ENCODE assay signal across 27 cellular contexts in genomic region chr4:102170910-102171309, GRCh38.
"Had no signal": no experiment of that assay in that cellular context is flagged by ENCODE, and none has a peak within 500 bp of the region (broad histone marks: within the 10 kb centered on the region; RNA-seq: fewer than 3 reads in every experiment).

No MANE protein-coding gene starts in this region.

- H3K27ac ChIP-seq: coronary artery, epithelial cell of prostate, esophagus squamous epithelium, gastrocnemius medialis, heart right ventricle, left lung, lower lobe of right lung had no signal

- ATAC-seq: esophagus mucosa, gastrocnemius medialis, heart right ventricle, left cardiac atrium, left lung, left ventricle myocardium superior, lower lobe of right lung, mucosa of descending colon had no signal

- FAIRE-seq: colon, islet of Langerhans, keratinocyte had no signal

- H3K9me3 ChIP-seq: esophagus squamous epithelium, gastrocnemius medialis, heart right ventricle, left lung, lower lobe of right lung, mucosa of descending colon had no signal

- H3K36me3 ChIP-seq: esophagus squamous epithelium, gastrocnemius medialis, heart right ventricle, left lung, lower lobe of right lung had no signal

- H3K27me3 Mint-ChIP-seq: naive B cell had no signal

- DNase-seq: dermis blood vessel endothelial cell; dorsolateral prefrontal cortex; effector CD4-positive, alpha-beta T cell; effector memory CD4-positive, alpha-beta T cell; erythroblast; esophagus squamous epithelium; foreskin fibroblast; foreskin melanocyte; gastrocnemius medialis; glutamatergic neuron; head of caudate nucleus; heart right ventricle; hippocampal formation; left cardiac atrium; left lung; left ventricle myocardium superior; lower lobe of right lung; mesenchymal stem cell; mucosa of descending colon; naive B cell had no signal

- H3K36me3 Mint-ChIP-seq: mesothelial cell of epicardium, naive B cell had no signal

- H3K4me3 Mint-ChIP-seq: mesothelial cell of epicardium, naive B cell had no signal

- H3K27ac Mint-ChIP-seq: mesothelial cell of epicardium, naive B cell had no signal

- H3K27me3 ChIP-seq: dorsolateral prefrontal cortex, esophagus squamous epithelium, gastrocnemius medialis, heart right ventricle, left lung had no signal

- H3K4me1 ChIP-seq: gastrocnemius medialis, heart right ventricle, left lung, lower lobe of right lung had no signal

- H3K4me3 ChIP-seq: coronary artery, dorsolateral prefrontal cortex, esophagus squamous epithelium, gastrocnemius medialis, heart right ventricle, left lung, lower lobe of right lung, mucosa of descending colon had no signal

- H3K4me1 Mint-ChIP-seq: naive B cell had no signal
